ENCODE assay signal across 27 cellular contexts in the genomic region with DNA sequence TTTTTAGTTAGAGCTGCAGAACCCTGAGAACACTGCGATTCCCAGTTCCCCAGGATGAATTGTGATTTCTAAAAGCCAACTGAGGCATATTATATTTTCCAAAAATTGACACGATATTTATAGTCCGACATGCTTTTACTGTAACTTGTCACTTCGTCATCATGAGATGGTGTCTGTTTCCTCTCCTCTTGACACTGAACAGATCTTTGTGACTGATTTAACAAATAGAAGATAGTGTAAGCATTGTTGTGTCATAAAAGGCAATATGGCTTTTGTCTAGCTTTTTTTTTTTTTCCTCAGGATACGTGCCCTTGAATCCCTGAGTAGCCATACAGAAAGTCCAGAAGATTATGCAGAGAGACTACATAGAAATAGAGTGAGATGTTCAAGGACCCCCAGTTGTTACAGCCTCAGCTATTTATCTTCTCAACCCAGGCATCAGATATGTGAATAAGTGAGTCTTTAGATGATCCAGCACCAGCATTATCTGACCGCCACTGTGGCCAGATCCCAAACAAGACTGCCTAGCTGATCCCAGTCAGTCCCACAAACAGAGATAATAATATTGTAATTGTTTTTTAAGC. TPM values are rescaled to one million over a fixed set of nuclear protein-coding genes. Genes with fewer than 3 reads are reported as not detected.
DNase-seq lines count a peak whose midpoint lies in the region; FAIRE-seq and TF ChIP-seq lines count a peak whose summit lies in the region.
"Had no signal": no experiment of that assay in that cellular context is flagged by ENCODE, and none has a peak within 500 bp of the region (broad histone marks: within the 10 kb centered on the region; RNA-seq: fewer than 3 reads in every experiment).

No MANE protein-coding gene starts in this region.

- no peak overlapping the region for H2BK120ac ChIP-seq in mesenchymal stem cell (ENCODE audit: low read depth, low read length)

- H3K27me3 ChIP-seq in SK-N-SH (ENCODE audit: insufficient read depth) (no peaks in the 10 kb centered on the region), mesenchymal stem cell (ENCODE audit: control insufficient read depth in 1 of 2, insufficient read depth in 1 of 2, low read length in 2 of 2) (peaks cover 0 to 7% of the 10 kb centered on the region in 2 experiments), small intestine (ENCODE audit: control insufficient read depth in 2 of 2, insufficient read depth in 2 of 2, low read length in 2 of 2) (no peaks in the 10 kb centered on the region)
- H3K27me3 ChIP-seq: BLaER1 had no signal

- H3K36me3 ChIP-seq in SK-N-SH (replicated peaks in 1 of 2; ENCODE audit: control insufficient read depth in 1 of 2, insufficient read depth in 2 of 2, low read length in 1 of 2) = no peaks in the 10 kb centered on the region
- H3K36me3 ChIP-seq in mesenchymal stem cell (ENCODE audit: control insufficient read depth in 1 of 2, insufficient read depth in 2 of 2, low read depth in 1 of 2, low read length in 2 of 2) = no peaks in the 10 kb centered on the region
- no peaks in the 10 kb centered on the region for H3K36me3 ChIP-seq in small intestine (ENCODE audit: control insufficient read depth in 2 of 2, insufficient read depth in 2 of 2, low read length in 2 of 2)
- H3K36me3 ChIP-seq: BE2C, BLaER1 had no signal

- no peak for TF ChIP-seq RAD21 in SK-N-SH (IDR thresholded peaks at IDR 0.05; ENCODE audit: low read length)

- H3K27ac ChIP-seq in SK-N-SH (ENCODE audit: low read depth in 2 of 2, low read length in 1 of 2) (no peak overlapping the region), mesenchymal stem cell (ENCODE audit: low read length, poor library complexity, severe bottlenecking) (no peak overlapping the region), small intestine (ENCODE audit: low read depth in 1 of 2, low read length in 1 of 2) (no peak overlapping the region)
- H3K27ac ChIP-seq: BLaER1 had no signal

- no peak overlapping the region for H3K9ac ChIP-seq in SK-N-SH
- no peak overlapping the region for H3K9ac ChIP-seq in mesenchymal stem cell (ENCODE audit: low read length)
- H3K9ac ChIP-seq: BLaER1 had no signal

- H2AFZ ChIP-seq in SK-N-SH (ENCODE audit: low read depth) (no peak overlapping the region), mesenchymal stem cell (ENCODE audit: low read depth, low read length) (no peak overlapping the region)

- no peak overlapping the region for H3K4ac ChIP-seq in mesenchymal stem cell (ENCODE audit: low read depth in 1 of 2, low read length in 2 of 2)

- H3K9me3 ChIP-seq in SK-N-SH (no peaks in the 10 kb centered on the region), mesenchymal stem cell (ENCODE audit: control insufficient read depth, low read length) (no peaks in the 10 kb centered on the region), small intestine (ENCODE audit: control insufficient read depth, low read depth) (no peaks in the 10 kb centered on the region)
- H3K9me3 ChIP-seq: BE2C had no signal

- no peak overlapping the region for H2BK5ac ChIP-seq in mesenchymal stem cell (ENCODE audit: low read depth, low read length, poor library complexity, severe bottlenecking)

- H3K23ac ChIP-seq in mesenchymal stem cell (ENCODE audit: low read length in 2 of 2) = no peak overlapping the region

- POLR2A ChIA-PET in SK-N-SH (lab: Yijun Ruan, JAX) = interaction anchor here (0.6 kb wide), 1 partner anchor 50 kb away, joined by 3 read pairs; no protein-coding TSS in a partner anchor

- H3K4me3 ChIP-seq in SK-N-SH (ENCODE audit: low read depth in 2 of 2, low read length in 1 of 2) (no peak overlapping the region), mesenchymal stem cell (ENCODE audit: insufficient read depth in 1 of 2, low read depth in 1 of 2, low read length in 2 of 2) (no peak overlapping the region), small intestine (ENCODE audit: low read depth in 1 of 2, low read length in 2 of 2) (no peak overlapping the region)
- H3K4me3 ChIP-seq: BLaER1, GM12878 had no signal

- H3K79me2 ChIP-seq in SK-N-SH (ENCODE audit: insufficient read depth) = no peaks in the 10 kb centered on the region

- no peak overlapping the region for H2AK5ac ChIP-seq in mesenchymal stem cell (ENCODE audit: low read length, severe bottlenecking)

- no peak overlapping the region for H4K91ac ChIP-seq in mesenchymal stem cell (ENCODE audit: low read length)

- no peak overlapping the region for H2BK15ac ChIP-seq in mesenchymal stem cell (ENCODE audit: low read depth, poor library complexity, severe bottlenecking)

- no peak overlapping the region for H3K14ac ChIP-seq in mesenchymal stem cell (ENCODE audit: low read length in 2 of 2)

- H4K8ac ChIP-seq in mesenchymal stem cell (ENCODE audit: low read length) = no peak overlapping the region

- CTCF ChIA-PET in SK-N-SH (lab: Yijun Ruan, JAX) = interaction anchor here (1.1 to 1.2 kb wide), 2 partner anchors 17 to 35 kb away, joined by 3 to 4 read pairs; no protein-coding TSS in a partner anchor

- no peak overlapping the region for H2BK12ac ChIP-seq in mesenchymal stem cell (ENCODE audit: low read length in 2 of 2)

- no peak overlapping the region for H3K4me2 ChIP-seq in SK-N-SH
- H3K4me2 ChIP-seq in mesenchymal stem cell (ENCODE audit: low read length, poor library complexity, severe bottlenecking) = no peak overlapping the region
- H3K4me2 ChIP-seq: BLaER1 had no signal

- no peak for TF ChIP-seq CTCF in SK-N-SH (IDR thresholded peaks at IDR 0.05)

- peak in 1 of 2 experiments; percentile 65; a peak in 1 of 4 replicates for TF ChIP-seq EP300 in SK-N-SH (IDR thresholded peaks at IDR 0.05; ENCODE audit: borderline replicate concordance in 1 of 2, low read depth in 1 of 2, low read length in 1 of 2)

- no peak overlapping the region for H3K18ac ChIP-seq in mesenchymal stem cell (ENCODE audit: low read depth in 1 of 2, low read length in 2 of 2)

- no peaks in the 10 kb centered on the region for H3K79me1 ChIP-seq in mesenchymal stem cell (replicated peaks; ENCODE audit: low read length, poor library complexity, severe bottlenecking)

- DNase-seq in SK-N-SH (peak; percentile 55), amniotic epithelial cell (ENCODE audit: low read depth) (peak; percentile 6), mesenchymal stem cell (peak; percentile 73), hippocampal formation (lab: John Stamatoyannopoulos, UW) (no peak), NCI-H1105 treated with DMSO at 0.1 percent for 48 hours (lab: John Stamatoyannopoulos, UW) (no peak), small intestine (no peak)
- DNase-seq: 8988T; ACHN; BE2C; C1 segment of cervical spinal cord; CD4-positive, alpha-beta memory T cell; CD4-positive, CD25-positive, alpha-beta regulatory T cell; CD8-positive, alpha-beta memory T cell; COR-L47; DMS 273 treated with DMSO at 0.1 percent for 48 hours; DMS153; DMS53; DMS79; DND-41; EL; GDM1 had no signal

- no peaks in the 10 kb centered on the region for H3F3A ChIP-seq in SK-N-SH (replicated peaks; ENCODE audit: insufficient read depth)

- H3K9me2 ChIP-seq in SK-N-SH = no peaks in the 10 kb centered on the region

- FAIRE-seq in small intestine (lab: Jason Lieb, UNC) = no peak
- FAIRE-seq: A204.1, GM12878, GM18507 had no signal

- no peaks in the 10 kb centered on the region for H4K20me1 ChIP-seq in SK-N-SH (ENCODE audit: insufficient read depth)
- H4K20me1 ChIP-seq: BLaER1 had no signal

- H3K4me1 ChIP-seq in SK-N-SH (ENCODE audit: control insufficient read depth in 1 of 2, insufficient read depth in 2 of 2, low read depth in 1 of 2, low read length in 1 of 2) (peaks cover 0 to 3% of the 10 kb centered on the region in 2 experiments; a peak in 1 of 4 replicates), mesenchymal stem cell (ENCODE audit: control insufficient read depth, insufficient read depth, low read depth, low read length) (no peaks in the 10 kb centered on the region), small intestine (ENCODE audit: control insufficient read depth in 2 of 2, insufficient read depth in 1 of 2, low read depth in 1 of 2, low read length in 1 of 2) (no peaks in the 10 kb centered on the region)
- H3K4me1 ChIP-seq: BE2C, BLaER1 had no signal

- 8% methylated on average over 6 of the region's 6 CpGs for WGBS in SK-N-SH (ENCODE audit: low lambda C conversion rate)
- 58% methylated on average over 5 of the region's 6 CpGs for whole genome bisulfite sequencing in mesenchymal stem cell
- WGBS in small intestine, 3 donors = 54 to 70% (median 59%) methylated on average over 6 of the region's 6 CpGs

TF ChIP-seq in SK-N-SH, 30 proteins besides CTCF, POLR2A, EP300 and RAD21 (continues in another document):
- peak; percentile 64 for TF ChIP-seq RCOR1 (IDR thresholded peaks at IDR 0.05; ENCODE audit: low read length)
- no peak for TF ChIP-seq NRF1 (IDR thresholded peaks at IDR 0.05; ENCODE audit: low read depth, low read length)
- TF ChIP-seq TCF12 (IDR thresholded peaks at IDR 0.05) = 0 out of 2 replicates have a peak, but pooled peaks have one; percentile 26
- TF ChIP-seq, protein P1, sequence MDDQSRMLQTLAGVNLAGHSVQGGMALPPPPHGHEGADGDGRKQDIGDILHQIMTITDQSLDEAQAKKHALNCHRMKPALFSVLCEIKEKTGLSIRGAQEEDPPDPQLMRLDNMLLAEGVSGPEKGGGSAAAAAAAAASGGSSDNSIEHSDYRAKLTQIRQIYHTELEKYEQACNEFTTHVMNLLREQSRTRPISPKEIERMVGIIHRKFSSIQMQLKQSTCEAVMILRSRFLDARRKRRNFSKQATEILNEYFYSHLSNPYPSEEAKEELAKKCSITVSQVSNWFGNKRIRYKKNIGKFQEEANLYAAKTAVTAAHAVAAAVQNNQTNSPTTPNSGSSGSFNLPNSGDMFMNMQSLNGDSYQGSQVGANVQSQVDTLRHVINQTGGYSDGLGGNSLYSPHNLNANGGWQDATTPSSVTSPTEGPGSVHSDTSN (IDR thresholded peaks at IDR 0.05) = no peak
- peak; percentile 70 for TF ChIP-seq GATA2 (CRISPR knock-in tag; IDR thresholded peaks at IDR 0.05)
- no peak for TF ChIP-seq SMC3 (IDR thresholded peaks at IDR 0.05; ENCODE audit: low read depth, low read length)

RNA-seq across cellular contexts. Expression of a gene that starts 27.8 kb away (rescaled TPM):
- polyA plus RNA-seq in SK-N-SH (2012; rRNA removed) (not detected in 2 replicates), small intestine (100 to 1,000 TPM in 1 of 3 donors, 10 to 100 TPM in 1, 1 to 10 TPM in 1; 2.2 to 286 (median 24.6) TPM)
- not detected in 2 replicates for polyA plus RNA-seq in SK-N-SH (2012; cell fraction: cytosol; rRNA removed)
- polyA plus RNA-seq in SK-N-SH (2012; cell fraction: nucleus; rRNA removed) = not detected in 2 replicates
- polyA plus RNA-seq in mesenchymal stem cell (2013, experiment 1 of 2) = not detected
- not detected for polyA plus RNA-seq in mesenchymal stem cell (2013, experiment 2 of 2)
- polyA plus RNA-seq: AG04450; CD14-positive monocyte; CD4-positive, alpha-beta memory T cell; CD4-positive, CD25-positive, alpha-beta regulatory T cell; CD8-positive, alpha-beta memory T cell; GM12878 had no signal

RNA-seq across cellular contexts. Expression of a gene that starts 46.7 kb away (rescaled TPM):
- polyA plus RNA-seq in SK-N-SH (2012; rRNA removed) (not detected in 2 replicates), small intestine (1 to 10 TPM in 1 of 3 donors, not detected in 2; 5.5 TPM)
- polyA plus RNA-seq in SK-N-SH (2012; cell fraction: cytosol; rRNA removed) = not detected in 2 replicates
- polyA plus RNA-seq in SK-N-SH (2012; cell fraction: nucleus; rRNA removed) = not detected in 2 replicates
- polyA plus RNA-seq in mesenchymal stem cell (2013, experiment 1 of 2) = not detected
- polyA plus RNA-seq in mesenchymal stem cell (2013, experiment 2 of 2) = not detected
- polyA plus RNA-seq: AG04450; CD14-positive monocyte; CD4-positive, alpha-beta memory T cell; CD4-positive, CD25-positive, alpha-beta regulatory T cell; CD8-positive, alpha-beta memory T cell had no signal

Comparison
In these comparisons a context has a peak if more than half of its experiments do, and no peak if none do; other contexts are left out.
1. DNase-seq: peak in SK-N-SH (single experiment), amniotic epithelial cell (single experiment) and mesenchymal stem cell (single experiment); none in hippocampal formation (0 of 2), NCI-H1105 treated with DMSO at 0.1 percent for 48 hours (single experiment) and small intestine (single experiment).